ENCODE assay signal across 1 cellular context in the genomic region with DNA sequence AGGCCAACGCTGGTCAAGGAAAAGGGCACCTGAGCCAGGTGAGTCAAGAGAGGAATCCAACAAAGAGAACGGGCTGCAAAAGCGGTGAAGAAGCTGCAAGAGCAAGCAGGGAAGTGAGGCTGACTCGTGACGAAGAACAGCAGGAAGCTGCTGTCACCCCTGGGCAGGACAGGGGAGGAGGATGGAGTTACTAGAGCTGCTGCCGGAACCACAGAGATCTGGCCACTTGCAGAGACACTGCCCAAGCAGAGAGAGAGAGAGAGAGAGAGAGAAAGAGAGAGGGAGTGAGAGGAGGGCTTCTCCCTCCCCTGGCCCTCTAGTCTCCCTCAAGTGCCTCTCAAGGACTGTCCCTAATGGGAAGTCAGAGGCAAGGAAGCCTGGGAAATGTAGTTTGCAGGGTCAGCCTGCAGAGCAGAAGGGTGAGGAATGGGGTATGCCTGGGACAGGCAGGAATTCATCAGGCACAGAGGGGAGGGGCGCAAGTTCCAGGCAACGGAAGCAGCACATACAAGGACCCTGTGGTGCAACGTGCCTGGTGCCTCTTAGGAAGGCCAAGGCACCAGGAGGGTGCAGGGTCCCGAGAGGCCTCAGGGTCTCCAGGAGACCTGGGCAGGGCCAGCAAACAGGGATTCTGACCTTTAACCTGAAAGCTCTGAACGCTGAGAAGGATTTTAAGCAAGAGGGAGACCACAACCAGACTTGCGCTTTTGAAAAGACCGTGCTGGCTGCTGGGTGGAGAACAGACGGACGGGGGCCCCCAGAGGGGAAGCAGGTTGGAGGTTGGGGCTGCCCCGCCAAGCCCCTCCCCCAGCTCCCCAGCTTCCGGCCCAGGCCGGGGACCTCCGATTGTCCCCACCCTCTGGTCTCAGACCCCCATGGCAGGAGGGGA.
TF ChIP-seq lines count a peak whose summit lies in the region.

No MANE protein-coding gene starts in this region.

TF ChIP-seq in HepG2, 621 proteins besides CTCF, POLR2A, EP300 and RAD21 (continued from another document and continues in another):
- TF ChIP-seq, protein P1, sequence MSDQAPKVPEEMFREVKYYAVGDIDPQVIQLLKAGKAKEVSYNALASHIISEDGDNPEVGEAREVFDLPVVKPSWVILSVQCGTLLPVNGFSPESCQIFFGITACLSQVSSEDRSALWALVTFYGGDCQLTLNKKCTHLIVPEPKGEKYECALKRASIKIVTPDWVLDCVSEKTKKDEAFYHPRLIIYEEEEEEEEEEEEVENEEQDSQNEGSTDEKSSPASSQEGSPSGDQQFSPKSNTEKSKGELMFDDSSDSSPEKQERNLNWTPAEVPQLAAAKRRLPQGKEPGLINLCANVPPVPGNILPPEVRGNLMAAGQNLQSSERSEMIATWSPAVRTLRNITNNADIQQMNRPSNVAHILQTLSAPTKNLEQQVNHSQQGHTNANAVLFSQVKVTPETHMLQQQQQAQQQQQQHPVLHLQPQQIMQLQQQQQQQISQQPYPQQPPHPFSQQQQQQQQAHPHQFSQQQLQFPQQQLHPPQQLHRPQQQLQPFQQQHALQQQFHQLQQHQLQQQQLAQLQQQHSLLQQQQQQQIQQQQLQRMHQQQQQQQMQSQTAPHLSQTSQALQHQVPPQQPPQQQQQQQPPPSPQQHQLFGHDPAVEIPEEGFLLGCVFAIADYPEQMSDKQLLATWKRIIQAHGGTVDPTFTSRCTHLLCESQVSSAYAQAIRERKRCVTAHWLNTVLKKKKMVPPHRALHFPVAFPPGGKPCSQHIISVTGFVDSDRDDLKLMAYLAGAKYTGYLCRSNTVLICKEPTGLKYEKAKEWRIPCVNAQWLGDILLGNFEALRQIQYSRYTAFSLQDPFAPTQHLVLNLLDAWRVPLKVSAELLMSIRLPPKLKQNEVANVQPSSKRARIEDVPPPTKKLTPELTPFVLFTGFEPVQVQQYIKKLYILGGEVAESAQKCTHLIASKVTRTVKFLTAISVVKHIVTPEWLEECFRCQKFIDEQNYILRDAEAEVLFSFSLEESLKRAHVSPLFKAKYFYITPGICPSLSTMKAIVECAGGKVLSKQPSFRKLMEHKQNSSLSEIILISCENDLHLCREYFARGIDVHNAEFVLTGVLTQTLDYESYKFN (CRISPR knock-in tag; conservative IDR thresholded peaks at IDR 0.05): peak; percentile 48; the same call in 1 of the 2 replicates
- TF ChIP-seq HMG20A (CRISPR knock-in tag; IDR thresholded peaks at IDR 0.05; ENCODE audit: borderline replicate concordance) (peak; percentile 70; the same call in 1 of the 2 replicates), GZF1 (CRISPR knock-in tag; IDR thresholded peaks at IDR 0.05) (no peak), EZH2 (conservative IDR thresholded peaks at IDR 0.05; ENCODE audit: low read depth, low read length) (no peak), ZFX (CRISPR knock-in tag; IDR thresholded peaks at IDR 0.05; ENCODE audit: low read depth) (peak; percentile 64; the same call in 1 of the 2 replicates), KLF12 (CRISPR knock-in tag; IDR thresholded peaks at IDR 0.05; ENCODE audit: borderline replicate concordance) (no peak), ZNF614 (CRISPR knock-in tag; IDR thresholded peaks at IDR 0.05; ENCODE audit: borderline replicate concordance) (0 out of 2 replicates have a peak, but pooled peaks have one; percentile 47), RBAK (CRISPR knock-in tag; IDR thresholded peaks at IDR 0.05) (peak; percentile 11; the same call in 1 of the 2 replicates), MIER3 (CRISPR knock-in tag; IDR thresholded peaks at IDR 0.05; ENCODE audit: borderline replicate concordance) (peak; percentile 28; the same call in 1 of the 2 replicates), LCORL (IDR thresholded peaks at IDR 0.05) (no peak), LCORL (CRISPR knock-in tag; IDR thresholded peaks at IDR 0.05) (peak; percentile 89), IKZF1 (IDR thresholded peaks at IDR 0.05) (no peak), CEBPG (CRISPR knock-in tag; IDR thresholded peaks at IDR 0.05) (peak; percentile 71), MATR3 (CRISPR knock-in tag; IDR thresholded peaks at IDR 0.05) (no peak), TMF1 (CRISPR knock-in tag; IDR thresholded peaks at IDR 0.05; ENCODE audit: low read depth) (no peak), JUNB (CRISPR knock-in tag; IDR thresholded peaks at IDR 0.05; ENCODE audit: borderline replicate concordance) (no peak), ZFP82 (CRISPR knock-in tag; IDR thresholded peaks at IDR 0.05; ENCODE audit: borderline replicate concordance) (no peak), ZFP37 (CRISPR knock-in tag; IDR thresholded peaks at IDR 0.05; ENCODE audit: borderline replicate concordance) (no peak), ZNF446 (CRISPR knock-in tag; IDR thresholded peaks at IDR 0.05) (no peak), PHF21A (CRISPR knock-in tag; IDR thresholded peaks at IDR 0.05) (peak; percentile 91), AHR (CRISPR knock-in tag; IDR thresholded peaks at IDR 0.05) (peak; percentile 37; the same call in 1 of the 2 replicates), ZNF496 (CRISPR knock-in tag; IDR thresholded peaks at IDR 0.05; ENCODE audit: insufficient replicate concordance) (no peak), NFKBIZ (CRISPR knock-in tag; IDR thresholded peaks at IDR 0.05) (peak; percentile 51; the same call in 1 of the 2 replicates), ZNF75D (CRISPR knock-in tag; IDR thresholded peaks at IDR 0.05; ENCODE audit: borderline replicate concordance) (no peak), MIER2 (CRISPR knock-in tag; IDR thresholded peaks at IDR 0.05) (no peak), REL (CRISPR knock-in tag; conservative IDR thresholded peaks at IDR 0.05) (no peak)
- TF ChIP-seq, protein P2, sequence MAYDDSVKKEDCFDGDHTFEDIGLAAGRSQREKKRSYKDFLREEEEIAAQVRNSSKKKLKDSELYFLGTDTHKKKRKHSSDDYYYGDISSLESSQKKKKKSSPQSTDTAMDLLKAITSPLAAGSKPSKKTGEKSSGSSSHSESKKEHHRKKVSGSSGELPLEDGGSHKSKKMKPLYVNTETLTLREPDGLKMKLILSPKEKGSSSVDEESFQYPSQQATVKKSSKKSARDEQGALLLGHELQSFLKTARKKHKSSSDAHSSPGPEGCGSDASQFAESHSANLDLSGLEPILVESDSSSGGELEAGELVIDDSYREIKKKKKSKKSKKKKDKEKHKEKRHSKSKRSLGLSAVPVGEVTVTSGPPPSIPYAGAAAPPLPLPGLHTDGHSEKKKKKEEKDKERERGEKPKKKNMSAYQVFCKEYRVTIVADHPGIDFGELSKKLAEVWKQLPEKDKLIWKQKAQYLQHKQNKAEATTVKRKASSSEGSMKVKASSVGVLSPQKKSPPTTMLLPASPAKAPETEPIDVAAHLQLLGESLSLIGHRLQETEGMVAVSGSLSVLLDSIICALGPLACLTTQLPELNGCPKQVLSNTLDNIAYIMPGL (CRISPR knock-in tag; IDR thresholded peaks at IDR 0.05; ENCODE audit: borderline replicate concordance in 1 of 2, low read depth in 1 of 2): peak; percentile 59 to 65; a peak in 3 of 4 replicates
- TF ChIP-seq, protein P3, sequence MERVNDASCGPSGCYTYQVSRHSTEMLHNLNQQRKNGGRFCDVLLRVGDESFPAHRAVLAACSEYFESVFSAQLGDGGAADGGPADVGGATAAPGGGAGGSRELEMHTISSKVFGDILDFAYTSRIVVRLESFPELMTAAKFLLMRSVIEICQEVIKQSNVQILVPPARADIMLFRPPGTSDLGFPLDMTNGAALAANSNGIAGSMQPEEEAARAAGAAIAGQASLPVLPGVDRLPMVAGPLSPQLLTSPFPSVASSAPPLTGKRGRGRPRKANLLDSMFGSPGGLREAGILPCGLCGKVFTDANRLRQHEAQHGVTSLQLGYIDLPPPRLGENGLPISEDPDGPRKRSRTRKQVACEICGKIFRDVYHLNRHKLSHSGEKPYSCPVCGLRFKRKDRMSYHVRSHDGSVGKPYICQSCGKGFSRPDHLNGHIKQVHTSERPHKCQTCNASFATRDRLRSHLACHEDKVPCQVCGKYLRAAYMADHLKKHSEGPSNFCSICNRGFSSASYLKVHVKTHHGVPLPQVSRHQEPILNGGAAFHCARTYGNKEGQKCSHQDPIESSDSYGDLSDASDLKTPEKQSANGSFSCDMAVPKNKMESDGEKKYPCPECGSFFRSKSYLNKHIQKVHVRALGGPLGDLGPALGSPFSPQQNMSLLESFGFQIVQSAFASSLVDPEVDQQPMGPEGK (CRISPR knock-in tag; IDR thresholded peaks at IDR 0.05): peak; percentile 84
- TF ChIP-seq, protein P4, sequence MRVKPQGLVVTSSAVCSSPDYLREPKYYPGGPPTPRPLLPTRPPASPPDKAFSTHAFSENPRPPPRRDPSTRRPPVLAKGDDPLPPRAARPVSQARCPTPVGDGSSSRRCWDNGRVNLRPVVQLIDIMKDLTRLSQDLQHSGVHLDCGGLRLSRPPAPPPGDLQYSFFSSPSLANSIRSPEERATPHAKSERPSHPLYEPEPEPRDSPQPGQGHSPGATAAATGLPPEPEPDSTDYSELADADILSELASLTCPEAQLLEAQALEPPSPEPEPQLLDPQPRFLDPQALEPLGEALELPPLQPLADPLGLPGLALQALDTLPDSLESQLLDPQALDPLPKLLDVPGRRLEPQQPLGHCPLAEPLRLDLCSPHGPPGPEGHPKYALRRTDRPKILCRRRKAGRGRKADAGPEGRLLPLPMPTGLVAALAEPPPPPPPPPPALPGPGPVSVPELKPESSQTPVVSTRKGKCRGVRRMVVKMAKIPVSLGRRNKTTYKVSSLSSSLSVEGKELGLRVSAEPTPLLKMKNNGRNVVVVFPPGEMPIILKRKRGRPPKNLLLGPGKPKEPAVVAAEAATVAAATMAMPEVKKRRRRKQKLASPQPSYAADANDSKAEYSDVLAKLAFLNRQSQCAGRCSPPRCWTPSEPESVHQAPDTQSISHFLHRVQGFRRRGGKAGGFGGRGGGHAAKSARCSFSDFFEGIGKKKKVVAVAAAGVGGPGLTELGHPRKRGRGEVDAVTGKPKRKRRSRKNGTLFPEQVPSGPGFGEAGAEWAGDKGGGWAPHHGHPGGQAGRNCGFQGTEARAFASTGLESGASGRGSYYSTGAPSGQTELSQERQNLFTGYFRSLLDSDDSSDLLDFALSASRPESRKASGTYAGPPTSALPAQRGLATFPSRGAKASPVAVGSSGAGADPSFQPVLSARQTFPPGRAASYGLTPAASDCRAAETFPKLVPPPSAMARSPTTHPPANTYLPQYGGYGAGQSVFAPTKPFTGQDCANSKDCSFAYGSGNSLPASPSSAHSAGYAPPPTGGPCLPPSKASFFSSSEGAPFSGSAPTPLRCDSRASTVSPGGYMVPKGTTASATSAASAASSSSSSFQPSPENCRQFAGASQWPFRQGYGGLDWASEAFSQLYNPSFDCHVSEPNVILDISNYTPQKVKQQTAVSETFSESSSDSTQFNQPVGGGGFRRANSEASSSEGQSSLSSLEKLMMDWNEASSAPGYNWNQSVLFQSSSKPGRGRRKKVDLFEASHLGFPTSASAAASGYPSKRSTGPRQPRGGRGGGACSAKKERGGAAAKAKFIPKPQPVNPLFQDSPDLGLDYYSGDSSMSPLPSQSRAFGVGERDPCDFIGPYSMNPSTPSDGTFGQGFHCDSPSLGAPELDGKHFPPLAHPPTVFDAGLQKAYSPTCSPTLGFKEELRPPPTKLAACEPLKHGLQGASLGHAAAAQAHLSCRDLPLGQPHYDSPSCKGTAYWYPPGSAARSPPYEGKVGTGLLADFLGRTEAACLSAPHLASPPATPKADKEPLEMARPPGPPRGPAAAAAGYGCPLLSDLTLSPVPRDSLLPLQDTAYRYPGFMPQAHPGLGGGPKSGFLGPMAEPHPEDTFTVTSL (CRISPR knock-in tag; IDR thresholded peaks at IDR 0.05; ENCODE audit: borderline replicate concordance): no peak
- TF ChIP-seq, protein P5, sequence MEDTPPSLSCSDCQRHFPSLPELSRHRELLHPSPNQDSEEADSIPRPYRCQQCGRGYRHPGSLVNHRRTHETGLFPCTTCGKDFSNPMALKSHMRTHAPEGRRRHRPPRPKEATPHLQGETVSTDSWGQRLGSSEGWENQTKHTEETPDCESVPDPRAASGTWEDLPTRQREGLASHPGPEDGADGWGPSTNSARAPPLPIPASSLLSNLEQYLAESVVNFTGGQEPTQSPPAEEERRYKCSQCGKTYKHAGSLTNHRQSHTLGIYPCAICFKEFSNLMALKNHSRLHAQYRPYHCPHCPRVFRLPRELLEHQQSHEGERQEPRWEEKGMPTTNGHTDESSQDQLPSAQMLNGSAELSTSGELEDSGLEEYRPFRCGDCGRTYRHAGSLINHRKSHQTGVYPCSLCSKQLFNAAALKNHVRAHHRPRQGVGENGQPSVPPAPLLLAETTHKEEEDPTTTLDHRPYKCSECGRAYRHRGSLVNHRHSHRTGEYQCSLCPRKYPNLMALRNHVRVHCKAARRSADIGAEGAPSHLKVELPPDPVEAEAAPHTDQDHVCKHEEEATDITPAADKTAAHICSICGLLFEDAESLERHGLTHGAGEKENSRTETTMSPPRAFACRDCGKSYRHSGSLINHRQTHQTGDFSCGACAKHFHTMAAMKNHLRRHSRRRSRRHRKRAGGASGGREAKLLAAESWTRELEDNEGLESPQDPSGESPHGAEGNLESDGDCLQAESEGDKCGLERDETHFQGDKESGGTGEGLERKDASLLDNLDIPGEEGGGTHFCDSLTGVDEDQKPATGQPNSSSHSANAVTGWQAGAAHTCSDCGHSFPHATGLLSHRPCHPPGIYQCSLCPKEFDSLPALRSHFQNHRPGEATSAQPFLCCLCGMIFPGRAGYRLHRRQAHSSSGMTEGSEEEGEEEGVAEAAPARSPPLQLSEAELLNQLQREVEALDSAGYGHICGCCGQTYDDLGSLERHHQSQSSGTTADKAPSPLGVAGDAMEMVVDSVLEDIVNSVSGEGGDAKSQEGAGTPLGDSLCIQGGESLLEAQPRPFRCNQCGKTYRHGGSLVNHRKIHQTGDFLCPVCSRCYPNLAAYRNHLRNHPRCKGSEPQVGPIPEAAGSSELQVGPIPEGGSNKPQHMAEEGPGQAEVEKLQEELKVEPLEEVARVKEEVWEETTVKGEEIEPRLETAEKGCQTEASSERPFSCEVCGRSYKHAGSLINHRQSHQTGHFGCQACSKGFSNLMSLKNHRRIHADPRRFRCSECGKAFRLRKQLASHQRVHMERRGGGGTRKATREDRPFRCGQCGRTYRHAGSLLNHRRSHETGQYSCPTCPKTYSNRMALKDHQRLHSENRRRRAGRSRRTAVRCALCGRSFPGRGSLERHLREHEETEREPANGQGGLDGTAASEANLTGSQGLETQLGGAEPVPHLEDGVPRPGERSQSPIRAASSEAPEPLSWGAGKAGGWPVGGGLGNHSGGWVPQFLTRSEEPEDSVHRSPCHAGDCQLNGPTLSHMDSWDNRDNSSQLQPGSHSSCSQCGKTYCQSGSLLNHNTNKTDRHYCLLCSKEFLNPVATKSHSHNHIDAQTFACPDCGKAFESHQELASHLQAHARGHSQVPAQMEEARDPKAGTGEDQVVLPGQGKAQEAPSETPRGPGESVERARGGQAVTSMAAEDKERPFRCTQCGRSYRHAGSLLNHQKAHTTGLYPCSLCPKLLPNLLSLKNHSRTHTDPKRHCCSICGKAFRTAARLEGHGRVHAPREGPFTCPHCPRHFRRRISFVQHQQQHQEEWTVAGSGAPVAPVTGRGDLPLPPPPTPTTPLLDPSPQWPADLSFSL (CRISPR knock-in tag; IDR thresholded peaks at IDR 0.05): no peak
- TF ChIP-seq, protein P6, sequence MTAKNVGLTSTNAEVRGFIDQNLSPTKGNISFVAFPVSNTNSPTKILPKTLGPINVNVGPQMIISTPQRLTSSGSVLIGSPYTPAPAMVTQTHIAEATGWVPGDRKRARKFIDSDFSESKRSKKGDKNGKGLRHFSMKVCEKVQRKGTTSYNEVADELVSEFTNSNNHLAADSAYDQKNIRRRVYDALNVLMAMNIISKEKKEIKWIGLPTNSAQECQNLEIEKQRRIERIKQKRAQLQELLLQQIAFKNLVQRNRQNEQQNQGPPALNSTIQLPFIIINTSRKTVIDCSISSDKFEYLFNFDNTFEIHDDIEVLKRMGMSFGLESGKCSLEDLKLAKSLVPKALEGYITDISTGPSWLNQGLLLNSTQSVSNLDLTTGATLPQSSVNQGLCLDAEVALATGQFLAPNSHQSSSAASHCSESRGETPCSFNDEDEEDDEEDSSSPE (CRISPR knock-in tag; IDR thresholded peaks at IDR 0.05): no peak
